In the genomic region with DNA sequence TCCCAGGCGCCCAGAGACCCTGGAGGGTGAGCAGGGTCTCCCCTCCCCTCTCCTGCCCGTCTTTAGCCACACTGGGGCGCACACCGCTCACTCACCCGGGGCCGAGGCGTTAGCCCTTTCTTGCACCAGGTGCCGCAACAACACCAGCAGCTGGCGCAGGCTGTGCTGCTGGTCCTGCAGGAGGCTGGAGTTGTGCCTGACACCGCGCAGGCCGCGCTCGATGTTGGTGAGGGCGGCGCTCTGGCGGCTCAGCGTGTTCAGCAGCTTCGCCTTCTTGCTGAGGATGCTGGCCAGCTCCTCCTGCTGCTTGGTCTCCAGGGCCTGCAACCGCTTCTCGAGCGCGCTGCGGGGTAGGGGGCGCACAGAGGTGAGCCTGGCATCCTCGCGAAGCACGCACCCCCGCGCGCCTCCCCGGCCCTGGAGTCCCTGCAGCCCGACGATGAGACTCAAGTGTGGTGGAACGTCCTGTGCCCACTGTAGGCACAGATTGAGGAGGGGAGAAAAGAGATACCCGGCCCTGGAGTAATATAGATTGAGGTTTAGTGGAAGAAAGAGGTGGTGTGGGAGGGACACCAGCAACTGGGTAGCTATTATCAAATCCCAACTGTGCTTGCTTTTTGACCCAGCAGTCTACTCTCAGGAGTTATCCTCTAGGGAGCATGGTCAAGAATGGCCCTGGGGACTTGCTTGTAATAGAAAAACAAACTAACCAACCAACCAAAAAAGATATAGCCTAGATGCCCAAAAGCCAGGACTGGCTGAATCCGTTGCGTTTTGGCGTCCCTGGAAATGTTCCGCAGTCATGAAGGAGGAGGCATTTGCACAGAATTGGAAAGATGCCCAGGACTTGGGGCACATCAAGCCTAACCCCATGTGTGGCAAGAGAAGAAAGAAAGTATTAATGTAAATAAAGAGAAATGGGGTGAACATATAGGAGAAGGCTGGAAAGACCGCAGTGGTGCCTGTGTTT, we compare ENCODE assay signal across 9 cellular contexts. TPM values are rescaled to one million over a fixed set of nuclear protein-coding genes. Genes with fewer than 3 reads are reported as not detected.
A peak's percentile ranks its signal among the peaks of the same experiment; 100 is the strongest.
DNase-seq lines count a peak whose midpoint lies in the region; ATAC-seq, FAIRE-seq and TF ChIP-seq lines count a peak whose summit lies in the region.
"Had no signal": no experiment of that assay in that cellular context is flagged by ENCODE, and none has a peak within 500 bp of the region (broad histone marks: within the 10 kb centered on the region; RNA-seq: fewer than 3 reads in every experiment).

No MANE protein-coding gene starts in this region.

- H3K27me3 ChIP-seq in GM12878 (replicated peaks in 1 of 2; ENCODE audit: control insufficient read depth in 2 of 2, insufficient read depth in 2 of 2, low read length in 1 of 2) = 0 out of 4 replicates have a peak, but pooled peaks cover 0 to 1% of the 10 kb centered on the region in 2 experiments
- H3K27me3 ChIP-seq in iPS-20b (ENCODE audit: insufficient read depth, low read length) = peaks cover 22% of the 10 kb centered on the region
- H3K27me3 ChIP-seq in tibial artery = no peaks in the 10 kb centered on the region
- H3K27me3 ChIP-seq in Karpas-422 (ENCODE audit: low read length) = no peaks in the 10 kb centered on the region

- ATAC-seq in GM12878 = peak; percentile 70

- no TSS peak for BruUV-seq in GM12878 (replicated peaks; lab: Mats Ljungman, UMichigan)

- POLR2A ChIA-PET in GM12878 (lab: Charles Lee) = no interaction called here

- in situ Hi-C loops in GM12878 (cut with MboI) = no loop called here

- H3K4me3 ChIP-seq in GM12878 = no peak overlapping the region
- peak overlapping the region; percentile 55; the same call in 1 of the 2 replicates for H3K4me3 ChIP-seq in iPS-20b (ENCODE audit: low read length)
- H3K4me3 ChIP-seq in tibial artery = peak overlapping the region in 1 of 2 donors; percentile 21
- H3K4me3 ChIP-seq in Karpas-422 (ENCODE audit: low read length) = no peak overlapping the region
- H3K4me3 ChIP-seq: lung had no signal

- peak; percentile 41 for DNase-seq in activated naive CD4-positive, alpha-beta T cell treated with anti-CD3 and anti-CD28 coated beads, Interleukin-2, amount 10 ng/mL, durations not matched to agents 7 days and 5 days
- DNase-seq in activated naive CD4-positive, alpha-beta T cell (lab: John Stamatoyannopoulos, UW) = no peak
- DNase-seq in GM12878 (ENCODE audit: low read depth, low spot score) (no peak), tibial artery (peak; percentile 67 to 86), Karpas-422 (no peak), NCI-H1694 treated with DMSO at 0.1 percent for 48 hours (lab: John Stamatoyannopoulos, UW) (no peak), HT-29 (ENCODE audit: low spot score) (no peak)

- H3K36me3 ChIP-seq in GM12878 (ENCODE audit: control insufficient read depth in 2 of 2, insufficient read depth in 2 of 2, low read length in 1 of 2) (no peaks in the 10 kb centered on the region), iPS-20b (ENCODE audit: insufficient read depth, low read depth, low read length) (no peaks in the 10 kb centered on the region), tibial artery (no peaks in the 10 kb centered on the region), Karpas-422 (ENCODE audit: insufficient read depth, low read length) (no peaks in the 10 kb centered on the region)

- H3K27ac ChIP-seq in GM12878 (ENCODE audit: control insufficient read depth, insufficient read depth) (no peak overlapping the region), iPS-20b (ENCODE audit: low read length) (no peak overlapping the region), tibial artery (peak overlapping the region in 1 of 2 donors; percentile 69), Karpas-422 (ENCODE audit: low read length) (no peak overlapping the region)

- no peak overlapping the region for H3K27ac Mint-ChIP-seq in activated naive CD4-positive, alpha-beta T cell treated with anti-CD3 and anti-CD28 coated beads, Interleukin-2, amount 10 ng/mL, durations not matched to agents 7 days and 5 days

- H3K4me3 Mint-ChIP-seq in activated naive CD4-positive, alpha-beta T cell treated with anti-CD3 and anti-CD28 coated beads, Interleukin-2, amount 10 ng/mL, durations not matched to agents 7 days and 5 days = no peak overlapping the region

- 0 out of 2 replicates have a peak, but pooled peaks have one; percentile 2 for TF ChIP-seq RAD21 in GM12878 (IDR thresholded peaks at IDR 0.05; ENCODE audit: insufficient read depth, low read depth, low read length)

- no peaks in the 10 kb centered on the region for H4K20me1 ChIP-seq in GM12878 (ENCODE audit: control insufficient read depth, insufficient read depth)
- no peaks in the 10 kb centered on the region for H4K20me1 ChIP-seq in Karpas-422 (ENCODE audit: insufficient read depth, low read depth, low read length)

- no peaks in the 10 kb centered on the region for H3K9me2 ChIP-seq in Karpas-422 (replicated peaks; ENCODE audit: insufficient read depth, low read length)

- no peak for FAIRE-seq in GM12878 (lab: Jason Lieb, UNC)

- intact Hi-C loops in GM12878 (cut with micrococcal nuclease; ENCODE audit: unreplicated experiment) = no loop called here
- intact Hi-C loops in tibial artery (cut with DNase I; ENCODE audit: low total_unique reads) = loop anchor here (2.0 kb wide), 1 partner anchor 72 kb away; no protein-coding TSS in a partner anchor

- H3K4me2 ChIP-seq in GM12878 (ENCODE audit: control insufficient read depth, insufficient read depth) (no peak overlapping the region), Karpas-422 (ENCODE audit: low read depth, low read length, poor library complexity, severe bottlenecking) (no peak overlapping the region)

- RAD21 ChIA-PET in GM12878 (lab: Charles Lee; ENCODE audit: unreplicated experiment) = no interaction called here

- CTCF ChIA-PET in activated naive CD4-positive, alpha-beta T cell treated with anti-CD3 and anti-CD28 coated beads, Interleukin-2, amount 10 ng/mL, durations not matched to agents 7 days and 5 days (lab: Charles Lee) = interaction anchor here (0.6 to 1.7 kb wide), 2 partner anchors 41 to 71 kb away, joined by 3 to 6 read pairs; no protein-coding TSS in a partner anchor
- CTCF ChIA-PET in GM12878 (lab: Yijun Ruan, JAX) = interaction anchor here (0.6 kb wide), 1 partner anchor 219 kb away, joined by 5 read pairs; no protein-coding TSS in a partner anchor

- no peaks in the 10 kb centered on the region for H3K36me3 Mint-ChIP-seq in activated naive CD4-positive, alpha-beta T cell treated with anti-CD3 and anti-CD28 coated beads, Interleukin-2, amount 10 ng/mL, durations not matched to agents 7 days and 5 days

- 27% methylated on average over 40 of the region's 41 CpGs for WGBS in GM12878 (ENCODE audit: insufficient coverage, insufficient replicate concordance, low lambda C conversion rate, missing lambda C conversion rate)

- no peaks in the 10 kb centered on the region for H3K9me3 ChIP-seq in GM12878 (replicated peaks; ENCODE audit: control insufficient read depth, insufficient read depth, low read length)
- no peaks in the 10 kb centered on the region for H3K9me3 ChIP-seq in iPS-20b (ENCODE audit: insufficient read depth, low read depth, low read length)
- H3K9me3 ChIP-seq in tibial artery = no peaks in the 10 kb centered on the region
- H3K9me3 ChIP-seq in Karpas-422 (ENCODE audit: low read length) = no peaks in the 10 kb centered on the region

- H3K27me3 Mint-ChIP-seq in activated naive CD4-positive, alpha-beta T cell treated with anti-CD3 and anti-CD28 coated beads, Interleukin-2, amount 10 ng/mL, durations not matched to agents 7 days and 5 days = peaks cover 34% of the 10 kb centered on the region

- H3K79me2 ChIP-seq in GM12878 (ENCODE audit: control insufficient read depth, insufficient read depth, low read length) = no peaks in the 10 kb centered on the region
- no peaks in the 10 kb centered on the region for H3K79me2 ChIP-seq in Karpas-422 (ENCODE audit: low read length)

- SMC1A ChIA-PET in GM12878 (lab: Charles Lee; ENCODE audit: uncharacterized antibody, unreplicated experiment) = interaction anchor here (0.9 to 1.3 kb wide), 2 partner anchors 38 to 71 kb away, joined by 3 read pairs; no protein-coding TSS in a partner anchor

- H2AFZ ChIP-seq in GM12878 (ENCODE audit: control insufficient read depth, low read depth, low read length) (no peak overlapping the region), Karpas-422 (ENCODE audit: low read length) (no peak overlapping the region)

- no peaks in the 10 kb centered on the region for H3K4me1 ChIP-seq in GM12878 (ENCODE audit: control insufficient read depth, insufficient read depth, low read length)
- H3K4me1 ChIP-seq in iPS-20b (ENCODE audit: insufficient read depth, low read length) = no peaks in the 10 kb centered on the region
- H3K4me1 ChIP-seq in tibial artery = peaks cover 0 to 48% (median 31%) of the 10 kb centered on the region in 4 donors
- no peaks in the 10 kb centered on the region for H3K4me1 ChIP-seq in Karpas-422 (ENCODE audit: low read length)

- H3K9ac ChIP-seq in GM12878 (ENCODE audit: control insufficient read depth, insufficient read depth, low read length) = no peak overlapping the region
- no peak overlapping the region for H3K9ac ChIP-seq in iPS-20b (ENCODE audit: low read depth, low read length)
- no peak overlapping the region for H3K9ac ChIP-seq in Karpas-422 (ENCODE audit: low read length)

- no peak for TF ChIP-seq EP300 in GM12878 (IDR thresholded peaks at IDR 0.05; ENCODE audit: borderline replicate concordance in 1 of 2, control insufficient read depth in 1 of 2, low read depth in 2 of 2, low read length in 2 of 2)

- TF ChIP-seq POLR2A in GM12878 (IDR thresholded peaks at IDR 0.05; ENCODE audit: low read depth, low read length) = no peak

- peaks cover 24% of the 10 kb centered on the region for H3K4me1 Mint-ChIP-seq in activated naive CD4-positive, alpha-beta T cell treated with anti-CD3 and anti-CD28 coated beads, Interleukin-2, amount 10 ng/mL, durations not matched to agents 7 days and 5 days

- TF ChIP-seq CTCF in GM12878 (IDR thresholded peaks at IDR 0.05 in 2 of 3, conservative IDR thresholded peaks at IDR 0.05 in 1 of 3; ENCODE audit: control insufficient read depth in 2 of 3, extremely low read depth in 1 of 3, insufficient read depth in 1 of 3, low read depth in 3 of 3, low read length in 3 of 3) = 0 out of 6 replicates have a peak, but pooled peaks of 1 of the 3 experiments have one; percentile 3
- TF ChIP-seq CTCF in tibial artery (IDR thresholded peaks at IDR 0.05) = peak; percentile 52 to 55

- H3K9me3 Mint-ChIP-seq in activated naive CD4-positive, alpha-beta T cell treated with anti-CD3 and anti-CD28 coated beads, Interleukin-2, amount 10 ng/mL, durations not matched to agents 7 days and 5 days = no peaks in the 10 kb centered on the region

RNA-seq across cellular contexts. Expression of gene ANGPT4, which starts 30.9 kb away (rescaled TPM):
- not detected in 2 replicates for total RNA-seq in GM12878 (2013; cell fraction: nucleolus; rRNA removed)
- 0.05 TPM in 1 of 2 replicates, not detected in the other for total RNA-seq in GM12878 (2014; rRNA removed)
- not detected in 2 replicates for total RNA-seq in GM12878 (2014; rRNA removed; fragmentation: Illumina TruSeq; extraction: Trizol)
- total RNA-seq in GM12878 (2021) = not detected in 2 replicates
- polyA plus RNA-seq in GM12878 (2011; ENCODE audit: low read depth) = not detected
- 0.10 and 0.16 TPM in 2 replicates for polyA plus RNA-seq in GM12878 (2011; rRNA removed)
- polyA plus RNA-seq in GM12878 (2011; cell fraction: cytosol; rRNA removed) = 0.13 and 0.15 TPM in 2 replicates
- 0.18 and 0.28 TPM in 2 replicates for polyA plus RNA-seq in GM12878 (2011; cell fraction: nucleus; rRNA removed)
- not detected in 2 replicates for polyA plus RNA-seq in GM12878 (2012)
- polyA plus RNA-seq in GM12878 (2014; fragmentation: Illumina TruSeq; extraction: Trizol) = 0.01 TPM in 1 of 2 replicates, not detected in the other
- polyA plus RNA-seq in GM12878 (2014; fragmentation: Nextera tagmentation; extraction: Ambion mirVana) = not detected
- polyA plus RNA-seq in GM12878 (2014; rRNA removed) = not detected in 2 replicates
- not detected for polyA plus RNA-seq in GM12878 (2016; fragmentation: Nextera tagmentation; extraction: Ambion mirVana)
- 0.15 and 0.41 TPM in 2 replicates for polyA minus RNA-seq in GM12878 (2011; rRNA and poly(A)+ RNA removed)
- not detected in 2 replicates for polyA minus RNA-seq in GM12878 (2011; cell fraction: cytosol; rRNA and poly(A)+ RNA removed)
- polyA minus RNA-seq in GM12878 (2011; cell fraction: nucleus; rRNA and poly(A)+ RNA removed) = 0.12 TPM in 1 of 2 replicates, not detected in the other
- total RNA-seq in Karpas-422 (2014; rRNA removed; shearing (Covaris generic); ENCODE audit: low replicate concordance) = not detected in 2 replicates
- total RNA-seq in HT-29 (2014; rRNA removed; shearing (Covaris generic)) = not detected in 2 replicates

RNA-seq across cellular contexts. Expression of gene FAM110A, which starts 51.8 kb away (rescaled TPM):
- total RNA-seq in GM12878 (2013; cell fraction: nucleolus; rRNA removed) = 4.8 and 5.4 TPM in 2 replicates
- total RNA-seq in GM12878 (2014; rRNA removed) = 6.7 and 8.0 TPM in 2 replicates
- 1.8 and 2.5 TPM in 2 replicates for total RNA-seq in GM12878 (2014; rRNA removed; fragmentation: Illumina TruSeq; extraction: Trizol)
- 14.8 and 15.9 TPM in 2 replicates for total RNA-seq in GM12878 (2021)
- 4.0 TPM for polyA plus RNA-seq in GM12878 (2011; ENCODE audit: low read depth)
- polyA plus RNA-seq in GM12878 (2011; rRNA removed) = 2.7 and 6.8 TPM in 2 replicates
- polyA plus RNA-seq in GM12878 (2011; cell fraction: cytosol; rRNA removed) = 8.8 and 10.7 TPM in 2 replicates
- polyA plus RNA-seq in GM12878 (2011; cell fraction: nucleus; rRNA removed) = 8.9 and 13.4 TPM in 2 replicates
- 8.4 and 10.9 TPM in 2 replicates for polyA plus RNA-seq in GM12878 (2012)
- polyA plus RNA-seq in GM12878 (2014; fragmentation: Illumina TruSeq; extraction: Trizol) = 4.3 and 4.7 TPM in 2 replicates
- 1 to 10 TPM; 1.1 to 2.4 TPM for polyA plus RNA-seq in GM12878 (2014; fragmentation: Nextera tagmentation; extraction: Ambion mirVana)
- polyA plus RNA-seq in GM12878 (2014; rRNA removed) = 12.8 and 13.5 TPM in 2 replicates
- 10 to 100 TPM in 1 of 2 experiments, 1 to 10 TPM in 1; 8.8 to 11.5 TPM for polyA plus RNA-seq in GM12878 (2016; fragmentation: Nextera tagmentation; extraction: Ambion mirVana)
- polyA minus RNA-seq in GM12878 (2011; rRNA and poly(A)+ RNA removed) = 2.8 and 6.3 TPM in 2 replicates
- 3.8 and 4.9 TPM in 2 replicates for polyA minus RNA-seq in GM12878 (2011; cell fraction: cytosol; rRNA and poly(A)+ RNA removed)
- 2.1 and 4.8 TPM in 2 replicates for polyA minus RNA-seq in GM12878 (2011; cell fraction: nucleus; rRNA and poly(A)+ RNA removed)
- 0.89 and 3.1 TPM in 2 replicates for total RNA-seq in Karpas-422 (2014; rRNA removed; shearing (Covaris generic); ENCODE audit: low replicate concordance)
- 34.5 and 37.1 TPM in 2 replicates for total RNA-seq in HT-29 (2014; rRNA removed; shearing (Covaris generic))

Comparison
In these comparisons a context has a peak if more than half of its experiments do, and no peak if none do; other contexts are left out.
1. DNase-seq: peak in activated naive CD4-positive, alpha-beta T cell treated with anti-CD3 and anti-CD28 coated beads, Interleukin-2, amount 10 ng/mL, durations not matched to agents 7 days and 5 days (single experiment) and tibial artery (2 of 2); none in activated naive CD4-positive, alpha-beta T cell (0 of 4), GM12878 (single experiment), Karpas-422 (single experiment), NCI-H1694 treated with DMSO at 0.1 percent for 48 hours (single experiment) and HT-29 (single experiment).